Comparison of ENCODE assay signal across 12 cellular contexts in genomic region chr3:122893282-122893681, GRCh38.
DNase-seq lines count a peak whose midpoint lies in the region; ATAC-seq and TF ChIP-seq lines count a peak whose summit lies in the region.
"Had no signal": no experiment of that assay in that cellular context is flagged by ENCODE, and none has a peak within 500 bp of the region (broad histone marks: within the 10 kb centered on the region; RNA-seq: fewer than 3 reads in every experiment).

No MANE protein-coding gene starts in this region.

- no peak overlapping the region for H3K4ac ChIP-seq in trophoblast cell (ENCODE audit: low read depth, low read length)

- H3K9ac ChIP-seq in trophoblast cell (ENCODE audit: low read length) = no peak overlapping the region

- H3K36me3 ChIP-seq in GM23338 (ENCODE audit: insufficient read depth) = no peaks in the 10 kb centered on the region
- H3K36me3 ChIP-seq in trophoblast cell (ENCODE audit: control insufficient read depth in 1 of 2, insufficient read depth in 2 of 2, low read length in 2 of 2) = no peaks in the 10 kb centered on the region
- no peaks in the 10 kb centered on the region for H3K36me3 ChIP-seq in transverse colon
- H3K36me3 ChIP-seq in OCI-LY7 (ENCODE audit: insufficient read depth, low read length) = no peaks in the 10 kb centered on the region
- H3K36me3 ChIP-seq: right atrium auricular region, WERI-Rb-1 had no signal

- H3F3A ChIP-seq in GM23338 (replicated peaks; ENCODE audit: low read depth) = no peaks in the 10 kb centered on the region

- POLR2A ChIA-PET in activated CD4-positive, alpha-beta memory T cell treated with anti-CD3 and anti-CD28 coated beads, Interleukin-2, amount 10 ng/mL, durations not matched to agents 7 days and 5 days (lab: Charles Lee) = no interaction called here
- POLR2A ChIA-PET in OCI-LY7 (lab: Charles Lee) = interaction anchor here (2.3 kb wide), 1 partner anchor 10 kb away, joined by 5 read pairs; no protein-coding TSS in a partner anchor

- H4K20me1 ChIP-seq in GM23338 (replicated peaks; ENCODE audit: insufficient read depth) (no peaks in the 10 kb centered on the region), OCI-LY7 (ENCODE audit: insufficient read depth, low read length) (no peaks in the 10 kb centered on the region)

- no peak for TF ChIP-seq EP300 in transverse colon (IDR thresholded peaks at IDR 0.05; ENCODE audit: low read depth)

- H2AFZ ChIP-seq in GM23338 = no peak overlapping the region
- no peak overlapping the region for H2AFZ ChIP-seq in trophoblast cell (ENCODE audit: insufficient read depth, low read length, poor library complexity)
- no peak overlapping the region for H2AFZ ChIP-seq in OCI-LY7 (ENCODE audit: low read length)

- WGBS in trophoblast cell (ENCODE audit: extremely low coverage, insufficient coverage, insufficient read length) = no CpG with 5 or more reads among the region's 8 CpGs
- WGBS in transverse colon (ENCODE audit: low coverage in 1 of 2), 2 donors = 80 to 82% methylated on average over 7 to 8 of the region's 8 CpGs

- H3K4me1 Mint-ChIP-seq in GM23338 = peaks cover 33% of the 10 kb centered on the region
- H3K4me1 Mint-ChIP-seq in activated CD4-positive, alpha-beta memory T cell treated with anti-CD3 and anti-CD28 coated beads, Interleukin-2, amount 10 ng/mL, durations not matched to agents 7 days and 5 days = peaks cover 29% of the 10 kb centered on the region

- peaks cover 30% of the 10 kb centered on the region for H3K4me1 ChIP-seq in GM23338 (ENCODE audit: insufficient read depth)
- H3K4me1 ChIP-seq in trophoblast cell (ENCODE audit: control insufficient read depth in 1 of 2, insufficient read depth in 2 of 2, low read length in 2 of 2) = peaks cover 14 to 22% of the 10 kb centered on the region in 2 experiments
- peaks cover 0 to 12% (median 0%) of the 10 kb centered on the region in 4 donors for H3K4me1 ChIP-seq in transverse colon
- H3K4me1 ChIP-seq in OCI-LY7 (ENCODE audit: insufficient read depth, low read length, poor library complexity, severe bottlenecking) = no peaks in the 10 kb centered on the region

- H2AK5ac ChIP-seq in trophoblast cell (ENCODE audit: low read length) = no peak overlapping the region

- H3K9me3 ChIP-seq in trophoblast cell (ENCODE audit: insufficient read depth, low read depth, low read length) (no peaks in the 10 kb centered on the region), transverse colon (no peaks in the 10 kb centered on the region), OCI-LY7 (ENCODE audit: low read length) (no peaks in the 10 kb centered on the region)
- H3K9me3 ChIP-seq: right atrium auricular region had no signal

- H2BK12ac ChIP-seq in trophoblast cell (ENCODE audit: low read length) = no peak overlapping the region

- H3K27ac ChIP-seq in GM23338 (ENCODE audit: low read depth) (no peak overlapping the region), trophoblast cell (ENCODE audit: low read depth, low read length) (no peak overlapping the region), transverse colon (no peak overlapping the region), OCI-LY7 (ENCODE audit: low read depth, low read length, poor library complexity, severe bottlenecking) (no peak overlapping the region)
- H3K27ac ChIP-seq: right atrium auricular region, WERI-Rb-1 had no signal

- H2BK120ac ChIP-seq in trophoblast cell (ENCODE audit: insufficient read depth, low read length, poor library complexity) = no peak overlapping the region

- H3K4me3 ChIP-seq in GM23338 (no peak overlapping the region), trophoblast cell (ENCODE audit: low read depth, low read length) (no peak overlapping the region), transverse colon (no peak overlapping the region), OCI-LY7 (ENCODE audit: low read depth, low read length, poor library complexity, severe bottlenecking) (no peak overlapping the region)
- H3K4me3 ChIP-seq: right atrium auricular region had no signal

- peaks cover 10% of the 10 kb centered on the region for H3K79me1 ChIP-seq in trophoblast cell (ENCODE audit: low read length)

- H3K9me3 Mint-ChIP-seq in GM23338 = peaks cover 4% of the 10 kb centered on the region; the same call in 2 of the 3 replicates
- H3K9me3 Mint-ChIP-seq in activated CD4-positive, alpha-beta memory T cell treated with anti-CD3 and anti-CD28 coated beads, Interleukin-2, amount 10 ng/mL, durations not matched to agents 7 days and 5 days = no peaks in the 10 kb centered on the region

- ATAC-seq in GM18511 (IDR thresholded peaks at IDR 0.05; ENCODE audit: unreplicated experiment) = peak; percentile 56
- ATAC-seq in GM23338 = no peak

- BruUV-seq in OCI-LY7 (replicated peaks; lab: Mats Ljungman, UMichigan) = no TSS peak

- no peak for TF ChIP-seq POLR2A in transverse colon (IDR thresholded peaks at IDR 0.05)

- H3K23ac ChIP-seq in trophoblast cell (ENCODE audit: low read length) = no peak overlapping the region

- H4K12ac ChIP-seq in trophoblast cell (ENCODE audit: low read depth, low read length) = no peak overlapping the region

- H3K14ac ChIP-seq in trophoblast cell (ENCODE audit: low read length) = no peak overlapping the region

- intact Hi-C loops in transverse colon (cut with DNase I; ENCODE audit: low total_unique reads) = no loop called here
- intact Hi-C loops in OCI-LY7 (cut with micrococcal nuclease; ENCODE audit: unreplicated experiment) = no loop called here

- H3K36me3 Mint-ChIP-seq in GM23338 (ENCODE audit: low read depth) = peaks cover 5% of the 10 kb centered on the region; the same call in 1 of the 3 replicates
- no peaks in the 10 kb centered on the region for H3K36me3 Mint-ChIP-seq in activated CD4-positive, alpha-beta memory T cell treated with anti-CD3 and anti-CD28 coated beads, Interleukin-2, amount 10 ng/mL, durations not matched to agents 7 days and 5 days (ENCODE audit: low read depth)

- H3K27me3 Mint-ChIP-seq in GM23338 (ENCODE audit: insufficient read depth, low read depth, poor library complexity) = no peaks in the 10 kb centered on the region
- peaks cover 19% of the 10 kb centered on the region for H3K27me3 Mint-ChIP-seq in activated CD4-positive, alpha-beta memory T cell treated with anti-CD3 and anti-CD28 coated beads, Interleukin-2, amount 10 ng/mL, durations not matched to agents 7 days and 5 days

- no peaks in the 10 kb centered on the region for H3K79me2 ChIP-seq in GM23338 (replicated peaks; ENCODE audit: insufficient read depth)
- H3K79me2 ChIP-seq in trophoblast cell (ENCODE audit: control insufficient read depth, insufficient read depth, low read length, poor library complexity) = no peaks in the 10 kb centered on the region
- H3K79me2 ChIP-seq in OCI-LY7 (ENCODE audit: insufficient read depth, low read depth, low read length) = no peaks in the 10 kb centered on the region

- H3K4me3 Mint-ChIP-seq in GM23338 = no peak overlapping the region
- H3K4me3 Mint-ChIP-seq in activated CD4-positive, alpha-beta memory T cell treated with anti-CD3 and anti-CD28 coated beads, Interleukin-2, amount 10 ng/mL, durations not matched to agents 7 days and 5 days = no peak overlapping the region

- H3K18ac ChIP-seq in trophoblast cell (ENCODE audit: low read length) = no peak overlapping the region

- in situ Hi-C loops in transverse colon (cut with MboI; ENCODE audit: low pct_ligation_motif_present in 1 of 4, low pct_unique_long_range_greater_than_20kb in 1 of 4, low sequenced_read_pairs in 3 of 4) = no loop called here

- no peak overlapping the region for H2BK5ac ChIP-seq in trophoblast cell (ENCODE audit: low read depth, low read length, poor library complexity)

- no peak overlapping the region for H4K91ac ChIP-seq in trophoblast cell (ENCODE audit: low read depth, low read length)

- H3K27ac Mint-ChIP-seq in GM23338 = no peak overlapping the region; the same call in 1 of the 2 replicates
- H3K27ac Mint-ChIP-seq in activated CD4-positive, alpha-beta memory T cell treated with anti-CD3 and anti-CD28 coated beads, Interleukin-2, amount 10 ng/mL, durations not matched to agents 7 days and 5 days = no peak overlapping the region

- H3K4me2 ChIP-seq in GM23338 (no peak overlapping the region), trophoblast cell (ENCODE audit: low read length) (no peak overlapping the region), OCI-LY7 (ENCODE audit: low read length) (no peak overlapping the region)

- peak; percentile 8 for DNase-seq in GM23338 (ENCODE audit: low spot score)
- DNase-seq in activated CD4-positive, alpha-beta memory T cell treated with anti-CD3 and anti-CD28 coated beads, Interleukin-2, amount 10 ng/mL, durations not matched to agents 7 days and 5 days = peak; percentile 40
- DNase-seq in trophoblast cell = peak; percentile 36 to 62
- no peak for DNase-seq in transverse colon
- no peak for DNase-seq in OCI-LY7 (ENCODE audit: low spot score)
- DNase-seq in amniotic stem cell (lab: John Stamatoyannopoulos, UW) = no peak
- DNase-seq: activated effector memory CD4-positive, alpha-beta T cell treated with Interleukin-2 at 50 U/mL for 16 hours; SHP77; substantia nigra; WERI-Rb-1 had no signal

- H3K9me2 ChIP-seq in GM23338 (ENCODE audit: insufficient read depth) (peaks cover 4% of the 10 kb centered on the region; the same call in 1 of the 2 replicates), OCI-LY7 (ENCODE audit: insufficient read depth, low read length) (no peaks in the 10 kb centered on the region)

- no peak overlapping the region for H4K8ac ChIP-seq in trophoblast cell (ENCODE audit: low read depth, low read length)

- H3K27me3 ChIP-seq in GM23338 (ENCODE audit: insufficient read depth) (no peaks in the 10 kb centered on the region), trophoblast cell (ENCODE audit: insufficient read depth, low read length) (no peaks in the 10 kb centered on the region), transverse colon (no peaks in the 10 kb centered on the region)
- H3K27me3 ChIP-seq: right atrium auricular region had no signal

- CTCF ChIA-PET in activated CD4-positive, alpha-beta memory T cell treated with anti-CD3 and anti-CD28 coated beads, Interleukin-2, amount 10 ng/mL, durations not matched to agents 7 days and 5 days (lab: Charles Lee) = interaction anchor here (1.5 kb wide), 1 partner anchor 136 kb away, joined by 4 read pairs; no protein-coding TSS in a partner anchor
- CTCF ChIA-PET in OCI-LY7 (lab: Charles Lee; ENCODE audit: unreplicated experiment) = no interaction called here

- no peak for TF ChIP-seq CTCF in GM23338 (conservative IDR thresholded peaks at IDR 0.05; ENCODE audit: low read depth in 2 of 2)
- TF ChIP-seq CTCF in transverse colon (IDR thresholded peaks at IDR 0.05) = no peak
- TF ChIP-seq CTCF in OCI-LY7 (conservative IDR thresholded peaks at IDR 0.05; ENCODE audit: low read length) = no peak

Comparison
In these comparisons a context has a peak if more than half of its experiments do, and no peak if none do; other contexts are left out.
1. DNase-seq: peak in GM23338 (single experiment), activated CD4-positive, alpha-beta memory T cell treated with anti-CD3 and anti-CD28 coated beads, Interleukin-2, amount 10 ng/mL, durations not matched to agents 7 days and 5 days (single experiment) and trophoblast cell (2 of 2); none in transverse colon (single experiment), OCI-LY7 (single experiment) and amniotic stem cell (single experiment).